1 cellular context compared by ENCODE assay signal in the genomic region with DNA sequence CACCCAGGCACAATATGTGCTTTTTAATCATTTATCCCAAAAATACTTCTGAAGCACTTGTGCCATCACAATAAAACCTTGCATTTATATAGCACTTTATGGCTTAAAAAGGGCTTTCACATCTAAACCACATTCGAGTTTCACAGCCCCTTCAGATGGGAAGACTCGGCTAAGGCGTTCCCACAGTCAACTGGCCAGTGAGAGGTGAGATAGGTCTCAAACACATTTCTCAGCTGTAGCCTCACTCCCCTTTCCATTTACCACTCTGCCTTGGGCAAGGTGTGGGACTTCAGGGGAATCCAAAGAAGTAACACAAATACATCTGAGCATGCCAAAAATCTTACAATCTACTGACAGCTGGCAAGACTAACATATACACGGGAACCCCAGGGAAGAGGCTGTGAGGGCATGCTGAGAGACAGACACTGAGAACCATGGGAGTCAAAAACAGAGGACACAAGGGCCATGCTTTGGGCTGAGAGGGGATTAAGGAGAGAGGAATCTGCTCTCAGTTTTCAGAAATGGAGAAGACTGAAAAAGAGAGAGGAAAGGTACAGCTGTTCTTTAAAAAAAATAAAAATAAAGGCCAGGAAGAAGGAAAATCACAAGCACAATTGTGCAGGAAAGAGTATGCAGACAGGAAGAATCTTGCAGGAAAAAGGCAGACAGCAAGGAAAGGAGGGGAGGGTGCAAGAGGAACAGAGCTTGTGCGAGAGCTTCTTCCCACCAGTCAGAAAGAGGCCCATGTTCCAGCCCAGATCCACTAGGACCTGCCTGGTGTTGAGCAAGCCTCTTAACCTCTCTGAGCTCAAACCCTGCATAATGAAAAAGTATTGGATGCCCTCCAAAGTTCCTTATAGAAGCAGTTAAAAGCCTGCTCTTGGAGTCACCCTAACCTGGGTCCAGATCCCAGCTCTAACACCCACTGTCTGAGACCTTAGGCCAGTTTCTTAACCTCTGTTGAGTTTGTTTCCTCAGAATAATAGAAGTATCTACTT.
TF ChIP-seq lines count a peak whose summit lies in the region.

No MANE protein-coding gene starts in this region.

TF ChIP-seq in K562, 482 proteins besides CTCF, POLR2A, EP300 and RAD21:
- TF ChIP-seq ELF1 (tag; IDR thresholded peaks at IDR 0.05), result no peak
